Comparison of ENCODE assay signal across 2 cellular contexts in the genomic region with DNA sequence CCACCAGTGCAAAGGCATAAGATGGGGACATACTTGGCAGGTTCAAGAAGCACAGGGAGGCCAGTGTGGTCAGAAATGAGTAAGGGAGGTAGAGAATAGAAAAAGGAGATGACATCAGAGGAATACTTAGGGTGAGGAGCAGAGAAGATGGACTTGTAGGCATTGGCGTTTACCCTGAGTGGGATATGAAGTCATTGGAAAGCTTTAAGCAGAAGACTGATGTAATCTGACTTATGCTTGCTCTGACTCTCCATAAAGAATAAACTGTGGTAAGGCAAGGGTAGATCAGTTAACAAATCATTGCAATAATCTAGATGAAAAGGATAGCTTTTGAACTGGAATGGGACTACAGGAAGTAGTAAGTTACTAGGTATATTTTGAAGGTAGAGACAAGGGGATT.
TF ChIP-seq lines count a peak whose summit lies in the region.

No MANE protein-coding gene starts in this region.

TF ChIP-seq in GM23338, 12 proteins besides CTCF, POLR2A, EP300 and RAD21 (continued from another document and continues in another):
- TF ChIP-seq STAT1 (IDR thresholded peaks at IDR 0.05; ENCODE audit: unreplicated experiment), result no peak
- TF ChIP-seq REST (IDR thresholded peaks at IDR 0.05; ENCODE audit: unreplicated experiment), result no peak
- TF ChIP-seq POLR2AphosphoS5 (IDR thresholded peaks at IDR 0.05; ENCODE audit: low read depth), result no peak
- no peak for TF ChIP-seq EZH2phosphoT487 (IDR thresholded peaks at IDR 0.05; ENCODE audit: unreplicated experiment)
- TF ChIP-seq ETS1 (IDR thresholded peaks at IDR 0.05), result no peak
- no peak for TF ChIP-seq JUNB (IDR thresholded peaks at IDR 0.05; ENCODE audit: unreplicated experiment)
- no peak for TF ChIP-seq ZNF114 (CRISPR knock-in tag; IDR thresholded peaks at IDR 0.05)
- TF ChIP-seq CREB1 (CRISPR knock-in tag; IDR thresholded peaks at IDR 0.05; ENCODE audit: low read depth), result no peak
- no peak for TF ChIP-seq ZNF462 (CRISPR knock-in tag; IDR thresholded peaks at IDR 0.05)
- no peak for TF ChIP-seq ZNF331 (CRISPR knock-in tag; IDR thresholded peaks at IDR 0.05; ENCODE audit: low read depth)

TF ChIP-seq in IMR-90, 13 proteins besides CTCF, POLR2A, EP300 and RAD21 (continued from another document):
- TF ChIP-seq FOS (IDR thresholded peaks at IDR 0.05; ENCODE audit: low read depth, low read length) (no peak), CEBPB (IDR thresholded peaks at IDR 0.05; ENCODE audit: low read depth, low read length) (no peak), SMC3 (IDR thresholded peaks at IDR 0.05; ENCODE audit: low read depth, low read length) (no peak), MAFK (IDR thresholded peaks at IDR 0.05; ENCODE audit: low read depth, low read length) (no peak), MXI1 (IDR thresholded peaks at IDR 0.05; ENCODE audit: borderline replicate concordance, low read depth, low read length) (no peak), MAZ (IDR thresholded peaks at IDR 0.05; ENCODE audit: borderline replicate concordance, low read depth, low read length) (no peak), BHLHE40 (IDR thresholded peaks at IDR 0.05; ENCODE audit: low read depth, low read length) (no peak)
- TF ChIP-seq, protein P1, sequence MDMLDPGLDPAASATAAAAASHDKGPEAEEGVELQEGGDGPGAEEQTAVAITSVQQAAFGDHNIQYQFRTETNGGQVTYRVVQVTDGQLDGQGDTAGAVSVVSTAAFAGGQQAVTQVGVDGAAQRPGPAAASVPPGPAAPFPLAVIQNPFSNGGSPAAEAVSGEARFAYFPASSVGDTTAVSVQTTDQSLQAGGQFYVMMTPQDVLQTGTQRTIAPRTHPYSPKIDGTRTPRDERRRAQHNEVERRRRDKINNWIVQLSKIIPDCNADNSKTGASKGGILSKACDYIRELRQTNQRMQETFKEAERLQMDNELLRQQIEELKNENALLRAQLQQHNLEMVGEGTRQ (IDR thresholded peaks at IDR 0.05; ENCODE audit: low read depth, low read length), result no peak
